1 cellular context compared by ENCODE assay signal in genomic region chr12:103431950-103432349, GRCh38.
TF ChIP-seq lines count a peak whose summit lies in the region.

No MANE protein-coding gene starts in this region.

TF ChIP-seq in GM12878, 131 proteins besides CTCF, POLR2A, EP300 and RAD21 (continued from another document):
- TF ChIP-seq, protein P1, sequence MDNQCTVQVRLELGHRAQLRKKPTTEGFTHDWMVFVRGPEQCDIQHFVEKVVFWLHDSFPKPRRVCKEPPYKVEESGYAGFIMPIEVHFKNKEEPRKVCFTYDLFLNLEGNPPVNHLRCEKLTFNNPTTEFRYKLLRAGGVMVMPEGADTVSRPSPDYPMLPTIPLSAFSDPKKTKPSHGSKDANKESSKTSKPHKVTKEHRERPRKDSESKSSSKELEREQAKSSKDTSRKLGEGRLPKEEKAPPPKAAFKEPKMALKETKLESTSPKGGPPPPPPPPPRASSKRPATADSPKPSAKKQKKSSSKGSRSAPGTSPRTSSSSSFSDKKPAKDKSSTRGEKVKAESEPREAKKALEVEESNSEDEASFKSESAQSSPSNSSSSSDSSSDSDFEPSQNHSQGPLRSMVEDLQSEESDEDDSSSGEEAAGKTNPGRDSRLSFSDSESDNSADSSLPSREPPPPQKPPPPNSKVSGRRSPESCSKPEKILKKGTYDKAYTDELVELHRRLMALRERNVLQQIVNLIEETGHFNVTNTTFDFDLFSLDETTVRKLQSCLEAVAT (IDR thresholded peaks at IDR 0.05) = no peak
- no peak for TF ChIP-seq ETV6 (conservative IDR thresholded peaks at IDR 0.05 in 1 of 2, IDR thresholded peaks at IDR 0.05 in 1 of 2; ENCODE audit: borderline replicate concordance in 1 of 2, low read depth in 1 of 2)
- no peak for TF ChIP-seq YY1 (IDR thresholded peaks at IDR 0.05; ENCODE audit: low read depth, low read length)
